In the genomic region with DNA sequence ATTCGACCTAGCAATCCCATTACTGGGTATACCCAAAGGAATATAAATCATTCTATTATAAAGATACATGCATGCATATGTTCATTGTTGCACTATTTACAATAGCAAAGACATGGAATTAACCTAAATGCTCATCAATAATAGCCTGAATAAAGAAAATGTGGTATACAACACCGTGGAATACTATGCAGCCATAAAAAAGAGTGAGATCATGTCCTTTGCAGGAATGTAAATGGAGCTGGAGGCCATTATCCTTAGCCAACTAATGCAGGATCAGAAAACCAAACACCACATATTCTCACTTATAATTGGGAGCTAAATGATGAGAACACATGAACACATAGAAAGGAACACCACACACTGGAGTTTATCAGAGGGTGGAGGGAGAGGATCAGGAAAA, we compare ENCODE assay signal across 34 cellular contexts.
DNase-seq lines count a peak whose midpoint lies in the region; ATAC-seq, FAIRE-seq and TF ChIP-seq lines count a peak whose summit lies in the region.
"Had no signal": no experiment of that assay in that cellular context is flagged by ENCODE, and none has a peak within 500 bp of the region (broad histone marks: within the 10 kb centered on the region; RNA-seq: fewer than 3 reads in every experiment).

No MANE protein-coding gene starts in this region.

- H3K4me3 ChIP-seq in HEK293 (ENCODE audit: low read depth, low read length) (no peak overlapping the region), K562 (no peak overlapping the region), endodermal cell (ENCODE audit: low read length) (peak overlapping the region; percentile 57)
- H3K4me3 ChIP-seq: A549; BLaER1; BLaER1 treated with 17β-estradiol and CSF1 and Interleukin-3, amounts not matched to agents 10 nM and 100 nM had no signal

- TF ChIP-seq CTCF in HEK293 (tag by site-specific recombination; IDR thresholded peaks at IDR 0.05) (no peak), K562 (IDR thresholded peaks at IDR 0.05 in 2 of 3, conservative IDR thresholded peaks at IDR 0.05 in 1 of 3; ENCODE audit: insufficient read depth in 2 of 3, low read depth in 1 of 3, low read length in 3 of 3) (no peak), endodermal cell (conservative IDR thresholded peaks at IDR 0.05) (no peak)

- H3K9me3 ChIP-seq in HEK293 (ENCODE audit: control insufficient read depth, insufficient read depth, low read depth, low read length) (no peaks in the 10 kb centered on the region), K562 (replicated peaks; ENCODE audit: control insufficient read depth, insufficient read depth, low read depth, low read length) (no peaks in the 10 kb centered on the region), endodermal cell (ENCODE audit: control insufficient read depth, low read length) (peaks cover 14% of the 10 kb centered on the region)
- H3K9me3 ChIP-seq: A549, BE2C, BLaER1, Caco-2 had no signal

- H3K36me3 ChIP-seq in HEK293 (ENCODE audit: control insufficient read depth in 2 of 2, insufficient read depth in 1 of 2, low read length in 2 of 2): no peaks in the 10 kb centered on the region
- H3K36me3 ChIP-seq in K562 (ENCODE audit: control insufficient read depth, insufficient read depth, low read length): no peaks in the 10 kb centered on the region
- H3K36me3 ChIP-seq in endodermal cell (ENCODE audit: control insufficient read depth, insufficient read depth, low read length): no peaks in the 10 kb centered on the region
- H3K36me3 ChIP-seq: BE2C; BLaER1; BLaER1 treated with 17β-estradiol and CSF1 and Interleukin-3, amounts not matched to agents 10 nM and 100 nM had no signal

- H3K4me2 ChIP-seq in K562 (ENCODE audit: insufficient read depth, low read length): no peak overlapping the region
- H3K4me2 ChIP-seq: A549; BLaER1; BLaER1 treated with 17β-estradiol and CSF1 and Interleukin-3, amounts not matched to agents 10 nM and 100 nM had no signal

- peaks cover 6% of the 10 kb centered on the region for H3K36me3 Mint-ChIP-seq in endodermal cell (ENCODE audit: low read depth)
- H3K36me3 Mint-ChIP-seq: CD14-positive monocyte; CD4-positive, alpha-beta memory T cell; CD4-positive, CD25-positive, alpha-beta regulatory T cell; CD8-positive, alpha-beta T cell had no signal

- H3K27me3 Mint-ChIP-seq in endodermal cell (ENCODE audit: insufficient read depth): no peaks in the 10 kb centered on the region
- H3K27me3 Mint-ChIP-seq: CD4-positive, CD25-positive, alpha-beta regulatory T cell had no signal

- intact Hi-C loops in K562 (cut with micrococcal nuclease): no loop called here

- H3K27ac Mint-ChIP-seq in endodermal cell: no peak overlapping the region
- H3K27ac Mint-ChIP-seq: B cell; CD14-positive monocyte; CD4-positive, alpha-beta memory T cell; CD4-positive, alpha-beta T cell; CD4-positive, CD25-positive, alpha-beta regulatory T cell; CD8-positive, alpha-beta memory T cell; CD8-positive, alpha-beta T cell had no signal

- no peaks in the 10 kb centered on the region for H3K9me1 ChIP-seq in K562 (ENCODE audit: control insufficient read depth, insufficient read depth, low read length)

- 0% methylated on average over 2 of the region's 2 CpGs for WGBS in K562 (ENCODE audit: insufficient coverage, low coverage, missing lambda C conversion rate)
- WGBS in endodermal cell (ENCODE audit: insufficient coverage in 1 of 2, insufficient read length in 1 of 2), 2 experiments: 100% methylated on average over 1 to 2 of the region's 2 CpGs

- in situ Hi-C loops in K562 (cut with MboI): no loop called here

- H4K20me1 ChIP-seq in K562 (replicated peaks; ENCODE audit: control insufficient read depth, insufficient read depth, low read length): no peaks in the 10 kb centered on the region
- H4K20me1 ChIP-seq: BLaER1; BLaER1 treated with 17β-estradiol and CSF1 and Interleukin-3, amounts not matched to agents 10 nM and 100 nM had no signal

- no peak for TF ChIP-seq POLR2A in K562 (conservative IDR thresholded peaks at IDR 0.05)

- H3K4me1 ChIP-seq in HEK293 (ENCODE audit: control insufficient read depth, insufficient read depth, low read length) (no peaks in the 10 kb centered on the region), K562 (replicated peaks in 1 of 2; ENCODE audit: control insufficient read depth in 2 of 2, insufficient read depth in 2 of 2, low read length in 2 of 2) (no peaks in the 10 kb centered on the region), endodermal cell (ENCODE audit: control insufficient read depth, insufficient read depth, low read length) (peaks cover 17% of the 10 kb centered on the region)
- H3K4me1 ChIP-seq: A549, BE2C, BLaER1, Caco-2 had no signal

- peak; percentile 19 for FAIRE-seq in K562 (lab: Jason Lieb, UNC)
- FAIRE-seq: A204.1, A549 had no signal

- POLR2A ChIA-PET in HEK293 (lab: Yijun Ruan, JAX) (no interaction called here), K562 (lab: Yijun Ruan, JAX) (no interaction called here)

- no peak for ATAC-seq in K562
- ATAC-seq in GM21576 (IDR thresholded peaks at IDR 0.05; ENCODE audit: unreplicated experiment): no peak
- ATAC-seq: A549; CD8-positive, alpha-beta T cell had no signal

- H3K79me2 ChIP-seq in K562 (ENCODE audit: control insufficient read depth, insufficient read depth, low read length): no peaks in the 10 kb centered on the region

- no peak for TF ChIP-seq EP300 in K562 (IDR thresholded peaks at IDR 0.05; ENCODE audit: low read length)

- H3K27ac ChIP-seq in HEK293 (ENCODE audit: extremely low read depth, low read depth, low read length): no peak overlapping the region
- no peak overlapping the region for H3K27ac ChIP-seq in K562 (ENCODE audit: extremely low read depth, low read depth, low read length)
- no peak overlapping the region for H3K27ac ChIP-seq in endodermal cell (ENCODE audit: low read depth, low read length)
- H3K27ac ChIP-seq: 22Rv1; A549; BLaER1; BLaER1 treated with 17β-estradiol and CSF1 and Interleukin-3, amounts not matched to agents 10 nM and 100 nM; C4-2B had no signal

- no TSS peak for BruUV-seq in K562 (replicated peaks; lab: Mats Ljungman, UMichigan)

- TF ChIP-seq RAD21 in K562 (CRISPR knock-in tag; conservative IDR thresholded peaks at IDR 0.05 in 1 of 2, IDR thresholded peaks at IDR 0.05 in 1 of 2): no peak

- CTCF ChIA-PET in HEK293 (lab: Yijun Ruan, JAX): no interaction called here
- CTCF ChIA-PET in K562 (lab: Yijun Ruan, JAX; ENCODE audit: low intra/inter-chr PET ratio): no interaction called here

- no peak for DNase-seq in K562 (ENCODE audit: extremely low read depth in 1 of 4, low spot score in 3 of 4)
- DNase-seq in endodermal cell: no peak
- no peak for DNase-seq in T-helper 1 cell
- DNase-seq in epidermal melanocyte (ENCODE audit: insufficient read length, low spot score): no peak
- DNase-seq: 8988T; ACHN; AML-193; BE2C; C1 segment of cervical spinal cord; Caco-2; Calu3; CD4-positive, alpha-beta memory T cell; CD4-positive, alpha-beta T cell; CD4-positive, CD25-positive, alpha-beta regulatory T cell; CD8-positive, alpha-beta memory T cell; CD8-positive, alpha-beta T cell; COR-L47; DMS 273 treated with DMSO at 0.1 percent for 48 hours; DMS153; DMS53; DMS79; DMS79 treated with DMSO at 0.1 percent for 48 hours; DND-41; EL had no signal

- H3K4me1 Mint-ChIP-seq in endodermal cell: peaks cover 25% of the 10 kb centered on the region
- H3K4me1 Mint-ChIP-seq: B cell; CD14-positive monocyte; CD4-positive, alpha-beta memory T cell; CD4-positive, CD25-positive, alpha-beta regulatory T cell; CD8-positive, alpha-beta memory T cell had no signal

- H3K27me3 ChIP-seq in K562 (ENCODE audit: control insufficient read depth in 2 of 2, insufficient read depth in 2 of 2, low read length in 2 of 2) (no peaks in the 10 kb centered on the region; a peak in 1 of 5 replicates), endodermal cell (ENCODE audit: control insufficient read depth, insufficient read depth, low read length, poor library complexity, severe bottlenecking) (no peaks in the 10 kb centered on the region)
- H3K27me3 ChIP-seq: BE2C; BLaER1; BLaER1 treated with 17β-estradiol and CSF1 and Interleukin-3, amounts not matched to agents 10 nM and 100 nM had no signal

- H2AFZ ChIP-seq in K562 (ENCODE audit: low read depth, low read length): no peak overlapping the region

- H3K4me3 Mint-ChIP-seq in endodermal cell: no peak overlapping the region
- H3K4me3 Mint-ChIP-seq: B cell; CD14-positive monocyte; CD4-positive, alpha-beta memory T cell; CD4-positive, alpha-beta T cell; CD4-positive, CD25-positive, alpha-beta regulatory T cell; CD8-positive, alpha-beta memory T cell; CD8-positive, alpha-beta T cell had no signal

- no peak overlapping the region for H3K9ac ChIP-seq in K562 (ENCODE audit: insufficient read depth in 1 of 2, low read depth in 2 of 2, low read length in 2 of 2)
- H3K9ac ChIP-seq in endodermal cell (ENCODE audit: extremely low read depth, low read length, poor library complexity, severe bottlenecking): no peak overlapping the region
- H3K9ac ChIP-seq: BLaER1; BLaER1 treated with 17β-estradiol and CSF1 and Interleukin-3, amounts not matched to agents 10 nM and 100 nM had no signal

- H3K9me3 Mint-ChIP-seq in endodermal cell: peaks cover 16% of the 10 kb centered on the region
- H3K9me3 Mint-ChIP-seq: CD4-positive, alpha-beta T cell; CD8-positive, alpha-beta T cell had no signal

TF ChIP-seq in HEK293, 187 proteins besides CTCF, POLR2A, EP300 and RAD21 (continues in another document):
- TF ChIP-seq ZNF157 (tag by site-specific recombination; IDR thresholded peaks at IDR 0.05): no peak
- TF ChIP-seq ZNF335 (tag by site-specific recombination; conservative IDR thresholded peaks at IDR 0.05): no peak

TF ChIP-seq in K562, 482 proteins besides CTCF, POLR2A, EP300 and RAD21 (continues in another document):
- TF ChIP-seq ARNT (IDR thresholded peaks at IDR 0.05): no peak
- no peak for TF ChIP-seq CTCFL (IDR thresholded peaks at IDR 0.05; ENCODE audit: borderline replicate concordance, insufficient read depth, low read depth, low read length, poor library complexity, severe bottlenecking)
- no peak for TF ChIP-seq HIVEP1 (CRISPR knock-in tag; IDR thresholded peaks at IDR 0.05)

Comparison
In these comparisons a context has a peak if more than half of its experiments do, and no peak if none do; other contexts are left out.
1. Of the 44 proteins assayed by ChIP-seq in both K562 and HEK293: peak only in K562: none; only in HEK293: none; in both: ZNF146; in neither: 43.